In the genomic region with DNA sequence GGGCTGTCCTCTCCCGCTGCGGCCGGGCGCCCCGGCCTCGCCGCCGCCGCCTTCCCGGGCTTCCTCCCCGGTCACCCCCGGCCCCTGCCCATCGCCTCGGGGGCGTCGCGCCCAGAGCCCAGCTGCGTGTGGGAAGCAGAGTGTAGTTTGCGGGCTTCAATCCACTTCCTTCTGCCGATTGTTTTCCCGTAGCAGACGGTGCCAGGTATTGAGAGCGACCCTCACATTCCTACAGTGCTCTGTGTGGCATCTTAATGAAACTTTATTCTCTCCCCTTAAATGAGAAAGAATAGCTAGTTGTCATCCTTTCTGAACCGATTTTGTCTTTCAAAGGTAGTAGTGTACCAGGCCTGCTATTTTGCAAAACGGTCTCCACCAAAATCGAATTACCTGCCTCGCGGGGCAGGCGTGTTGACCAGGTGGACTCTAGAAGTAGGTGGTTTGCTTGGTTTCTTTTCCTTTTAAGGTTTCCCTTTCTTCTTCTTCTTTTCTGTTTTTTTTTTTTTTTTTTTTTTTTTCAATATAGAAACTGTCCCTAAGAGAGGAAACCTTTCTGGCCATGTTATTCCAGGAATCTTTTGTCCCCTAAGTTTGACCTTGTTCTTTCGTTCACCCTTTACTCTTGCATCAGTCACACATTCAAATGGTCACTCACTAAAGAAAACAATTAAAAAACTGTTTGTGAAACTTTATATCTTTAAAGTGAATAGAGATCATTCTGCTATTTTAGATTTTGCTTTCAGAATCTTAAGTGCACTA, we compare ENCODE assay signal across 8 cellular contexts. TPM values are rescaled to one million over a fixed set of nuclear protein-coding genes. Genes with fewer than 3 reads are reported as not detected.
DNase-seq lines count a peak whose midpoint lies in the region; ATAC-seq and TF ChIP-seq lines count a peak whose summit lies in the region.

No MANE protein-coding gene starts in this region.

- H3K9ac ChIP-seq in HUES48 (ENCODE audit: low read depth, low read length), result peak overlapping the region; percentile 95

- H3K27me3 ChIP-seq in GM06990 (replicated peaks; ENCODE audit: control insufficient read depth, insufficient read depth, low read length), result no peaks in the 10 kb centered on the region
- no peaks in the 10 kb centered on the region for H3K27me3 ChIP-seq in HUES48 (ENCODE audit: control insufficient read depth, insufficient read depth, low read length)
- no peaks in the 10 kb centered on the region for H3K27me3 ChIP-seq in right cardiac atrium (ENCODE audit: control insufficient read depth, insufficient read depth)
- no peaks in the 10 kb centered on the region for H3K27me3 ChIP-seq in gastrocnemius medialis

- TF ChIP-seq CTCF in GM06990 (IDR thresholded peaks at IDR 0.05; ENCODE audit: insufficient read depth, low read length, poor library complexity, severe bottlenecking) (no peak), gastrocnemius medialis (IDR thresholded peaks at IDR 0.05 in 4 of 5, conservative IDR thresholded peaks at IDR 0.05 in 1 of 5) (peak in 1 of 5 experiments; percentile 8)

- H3K27ac Mint-ChIP-seq in activated T-helper 1 cell treated with anti-CD3 and anti-CD28 coated beads, Interleukin-12 subunit alpha, Interleukin-12 subunit beta, Interleukin-2, Interleukin-4 antibody, amounts not matched to agents 30 ng/mL and 10 ng/mL and 1 ng/mL, durations not matched to agents 14 hours and 24 hours and 36 hours, result peak overlapping the region; percentile 91

- H3K9me3 ChIP-seq in HUES48 (ENCODE audit: control insufficient read depth, insufficient read depth, low read length) (no peaks in the 10 kb centered on the region), right cardiac atrium (ENCODE audit: control insufficient read depth, low read length) (no peaks in the 10 kb centered on the region), gastrocnemius medialis (no peaks in the 10 kb centered on the region)

- H3K4me3 Mint-ChIP-seq in activated T-helper 1 cell treated with anti-CD3 and anti-CD28 coated beads, Interleukin-12 subunit alpha, Interleukin-12 subunit beta, Interleukin-2, Interleukin-4 antibody, amounts not matched to agents 30 ng/mL and 10 ng/mL and 1 ng/mL, durations not matched to agents 14 hours and 24 hours and 36 hours, result peak overlapping the region; percentile 93

- H3K4me3 ChIP-seq in GM06990 (replicated peaks; ENCODE audit: low read depth, low read length), result peak overlapping the region; percentile 72
- H3K4me3 ChIP-seq in HUES48 (ENCODE audit: low read depth, low read length), result peak overlapping the region; percentile 92
- peak overlapping the region; percentile 92 for H3K4me3 ChIP-seq in right cardiac atrium (ENCODE audit: low read length)
- H3K4me3 ChIP-seq in gastrocnemius medialis, result peak overlapping the region; percentile 60 to 83 (median 74)

- no peaks in the 10 kb centered on the region for H3K9me3 Mint-ChIP-seq in activated T-helper 1 cell treated with anti-CD3 and anti-CD28 coated beads, Interleukin-12 subunit alpha, Interleukin-12 subunit beta, Interleukin-2, Interleukin-4 antibody, amounts not matched to agents 30 ng/mL and 10 ng/mL and 1 ng/mL, durations not matched to agents 14 hours and 24 hours and 36 hours

- H3K36me3 Mint-ChIP-seq in activated T-helper 1 cell treated with anti-CD3 and anti-CD28 coated beads, Interleukin-12 subunit alpha, Interleukin-12 subunit beta, Interleukin-2, Interleukin-4 antibody, amounts not matched to agents 30 ng/mL and 10 ng/mL and 1 ng/mL, durations not matched to agents 14 hours and 24 hours and 36 hours (ENCODE audit: low read depth), result no peaks in the 10 kb centered on the region

- ATAC-seq in right cardiac atrium, result no peak
- ATAC-seq in gastrocnemius medialis, result peak; percentile 3 to 40
- no peak for ATAC-seq in GM18868 (IDR thresholded peaks at IDR 0.05; ENCODE audit: unreplicated experiment)
- no peak for ATAC-seq in HG03039 (IDR thresholded peaks at IDR 0.05; ENCODE audit: unreplicated experiment)

- peaks cover 47% of the 10 kb centered on the region for H3K4me1 Mint-ChIP-seq in activated T-helper 1 cell treated with anti-CD3 and anti-CD28 coated beads, Interleukin-12 subunit alpha, Interleukin-12 subunit beta, Interleukin-2, Interleukin-4 antibody, amounts not matched to agents 30 ng/mL and 10 ng/mL and 1 ng/mL, durations not matched to agents 14 hours and 24 hours and 36 hours (ENCODE audit: low read depth)

- in situ Hi-C loops in gastrocnemius medialis (cut with MboI; ENCODE audit: low sequenced_read_pairs in 4 of 4), result loop anchor here in 3 of 4 donors (5.0 to 10.0 kb wide), 2 partner anchors 94 to 97 kb away; no protein-coding TSS in a partner anchor

- no peak for TF ChIP-seq POLR2A in gastrocnemius medialis (IDR thresholded peaks at IDR 0.05)

- peak overlapping the region; percentile 89 for H3K27ac ChIP-seq in HUES48 (ENCODE audit: low read depth, low read length)
- H3K27ac ChIP-seq in right cardiac atrium (ENCODE audit: low read length), result peak overlapping the region; percentile 98
- H3K27ac ChIP-seq in gastrocnemius medialis, result peak overlapping the region; percentile 92 to 95 (median 94)

- H3K36me3 ChIP-seq in GM06990 (ENCODE audit: control insufficient read depth, insufficient read depth, low read length), result no peaks in the 10 kb centered on the region
- H3K36me3 ChIP-seq in HUES48 (ENCODE audit: control insufficient read depth, insufficient read depth, low read length), result no peaks in the 10 kb centered on the region
- H3K36me3 ChIP-seq in gastrocnemius medialis, result no peaks in the 10 kb centered on the region

- peaks cover 26% of the 10 kb centered on the region for H3K27me3 Mint-ChIP-seq in activated T-helper 1 cell treated with anti-CD3 and anti-CD28 coated beads, Interleukin-12 subunit alpha, Interleukin-12 subunit beta, Interleukin-2, Interleukin-4 antibody, amounts not matched to agents 30 ng/mL and 10 ng/mL and 1 ng/mL, durations not matched to agents 14 hours and 24 hours and 36 hours (ENCODE audit: insufficient read depth)

- no peak for DNase-seq in GM06990 (ENCODE audit: extremely low read depth, insufficient read length)
- no peak for DNase-seq in activated T-helper 1 cell treated with anti-CD3 and anti-CD28 coated beads, Interleukin-12 subunit alpha, Interleukin-12 subunit beta, Interleukin-2, Interleukin-4 antibody, amounts not matched to agents 30 ng/mL and 10 ng/mL and 1 ng/mL, durations not matched to agents 14 hours and 24 hours and 36 hours (ENCODE audit: low spot score)
- DNase-seq in right cardiac atrium, result peak in 2 of 3 donors; percentile 37 to 46
- DNase-seq in gastrocnemius medialis, result no peak
- no peak for DNase-seq in stimulated activated CD4-positive, alpha-beta T cell treated with anti-CD3 and anti-CD28 coated beads, Interleukin-15, amount 100 ng/mL, for 24 hours

- H3K4me1 ChIP-seq in HUES48 (ENCODE audit: control insufficient read depth, insufficient read depth, low read length), result peaks cover 28% of the 10 kb centered on the region
- peaks cover 4% of the 10 kb centered on the region for H3K4me1 ChIP-seq in right cardiac atrium (ENCODE audit: control insufficient read depth, insufficient read depth, low read length)
- H3K4me1 ChIP-seq in gastrocnemius medialis, result peaks cover 20 to 28% of the 10 kb centered on the region in 2 donors

- intact Hi-C loops in activated T-helper 1 cell treated with anti-CD3 and anti-CD28 coated beads, Interleukin-12 subunit alpha, Interleukin-12 subunit beta, Interleukin-2, Interleukin-4 antibody, amounts not matched to agents 30 ng/mL and 10 ng/mL and 1 ng/mL, durations not matched to agents 14 hours and 24 hours and 36 hours (cut with micrococcal nuclease), result loop anchor here (5.0 to 10.0 kb wide), 7 partner anchors 47 to 1882 kb away; partner anchors contain the start of gene BTG3
- intact Hi-C loops in right cardiac atrium (cut with DNase I) (loop anchor here in 1 of 4 donors (10.0 kb wide), 1 partner anchor 94 kb away; no protein-coding TSS in a partner anchor), gastrocnemius medialis (cut with DNase I; ENCODE audit: low total_unique reads) (loop anchor here (5.0 to 10.0 kb wide), 2 partner anchors 606 to 692 kb away; no protein-coding TSS in a partner anchor)

- under 1% methylated on average over 30 of the region's 30 CpGs for WGBS in right cardiac atrium

RNA-seq across cellular contexts. Expression of gene USP25, which starts 0.9 kb away (rescaled TPM):
- 25.6 and 26.8 TPM in 2 replicates for total RNA-seq in activated T-helper 1 cell treated with anti-CD3 and anti-CD28 coated beads, Interleukin-12 subunit alpha, Interleukin-12 subunit beta, Interleukin-2, Interleukin-4 antibody, amounts not matched to agents 30 ng/mL and 10 ng/mL and 1 ng/mL, durations not matched to agents 14 hours and 24 hours and 36 hours
- total RNA-seq in right cardiac atrium, result 10 to 100 TPM; 45.4 to 60.6 (median 50.1) TPM
- 31.5 TPM for polyA plus RNA-seq in right cardiac atrium
- total RNA-seq in gastrocnemius medialis, result 100 to 1,000 TPM in 3 of 4 donors, 10 to 100 TPM in 1; 99.4 to 130 (median 107) TPM

Comparison
In these comparisons a context has a peak if more than half of its experiments do, and no peak if none do; other contexts are left out.
1. DNase-seq: peak in right cardiac atrium (2 of 3); none in GM06990 (single experiment), activated T-helper 1 cell treated with anti-CD3 and anti-CD28 coated beads, Interleukin-12 subunit alpha, Interleukin-12 subunit beta, Interleukin-2, Interleukin-4 antibody, amounts not matched to agents 30 ng/mL and 10 ng/mL and 1 ng/mL, durations not matched to agents 14 hours and 24 hours and 36 hours (single experiment), gastrocnemius medialis (0 of 2) and stimulated activated CD4-positive, alpha-beta T cell treated with anti-CD3 and anti-CD28 coated beads, Interleukin-15, amount 100 ng/mL, for 24 hours (single experiment).
2. ATAC-seq: peak in gastrocnemius medialis (2 of 2); none in right cardiac atrium (0 of 2), GM18868 (single experiment) and HG03039 (single experiment).
3. Peak in every context shown above with its lines, with median percentiles within 50 percentile points of each other: H3K4me3 ChIP-seq and H3K27ac ChIP-seq.